Comparison of ENCODE assay signal across 8 cellular contexts in genomic region chr1:178532392-178532791, GRCh38. TPM values are rescaled to one million over a fixed set of nuclear protein-coding genes. Genes with fewer than 3 reads are reported as not detected.
DNase-seq lines count a peak whose midpoint lies in the region; ATAC-seq, FAIRE-seq and TF ChIP-seq lines count a peak whose summit lies in the region.

No MANE protein-coding gene starts in this region.

- DNase-seq in A549 (ENCODE audit: low read depth in 1 of 2, low spot score in 1 of 2) (peak; percentile 80 to 94), NCI-H345 treated with DMSO at 0.1 percent for 48 hours (lab: John Stamatoyannopoulos, UW; ENCODE audit: unreplicated experiment) (peak; percentile 68), chondrocyte (ENCODE audit: low spot score) (no peak), left lobe of liver (ENCODE audit: low spot score) (peak; percentile 86)
- peak; percentile 62 to 69 for DNase-seq in activated CD4-positive, alpha-beta T cell treated with anti-CD3 and anti-CD28 coated beads for 24 hours (ENCODE audit: low read depth in 2 of 2)
- DNase-seq in stimulated activated CD4-positive, alpha-beta T cell treated with anti-CD3 and anti-CD28 coated beads, Interleukin-2, amount 100 ng/mL, for 4 hours (ENCODE audit: low read depth), result peak; percentile 46

- H3K27ac ChIP-seq in A549, result peak overlapping the region; percentile 27 to 68; a peak in 4 of 6 replicates

- TF ChIP-seq POLR2A in A549 (IDR thresholded peaks at IDR 0.05; ENCODE audit: low read length), result no peak

- TF ChIP-seq EP300 in A549 (IDR thresholded peaks at IDR 0.05), result no peak

- H3K4me3 ChIP-seq in A549, result no peak overlapping the region

- TF ChIP-seq CTCF in A549 (IDR thresholded peaks at IDR 0.05), result peak; percentile 92
- TF ChIP-seq CTCF in chondrocyte (IDR thresholded peaks at IDR 0.05), result peak; percentile 94

- ATAC-seq in A549 (peak; percentile 71 to 90), GM18868 (IDR thresholded peaks at IDR 0.05; ENCODE audit: unreplicated experiment) (peak; percentile 89), HG03135 (IDR thresholded peaks at IDR 0.05; ENCODE audit: unreplicated experiment) (peak; percentile 70), left lobe of liver (peak; percentile 68)

- no peaks in the 10 kb centered on the region for H3K9me3 Mint-ChIP-seq in chondrocyte (ENCODE audit: low read depth)

- POLR2A ChIA-PET in A549 (lab: Yijun Ruan, JAX), result no interaction called here

- peaks cover 29% of the 10 kb centered on the region for H3K4me1 ChIP-seq in A549

- no peak overlapping the region for H3K27ac Mint-ChIP-seq in chondrocyte (ENCODE audit: unreplicated experiment)

- H3K4me2 ChIP-seq in A549, result peak overlapping the region; percentile 56

- peaks cover 32% of the 10 kb centered on the region for H3K4me1 Mint-ChIP-seq in chondrocyte (ENCODE audit: low read depth)

- H3K9me3 ChIP-seq in A549, result no peaks in the 10 kb centered on the region

- WGBS in A549 (ENCODE audit: missing lambda C conversion rate), result 15% methylated on average over 13 of the region's 13 CpGs

- no peaks in the 10 kb centered on the region for H3K27me3 Mint-ChIP-seq in chondrocyte (ENCODE audit: low read depth)

- peak; percentile 7 for FAIRE-seq in A549 (lab: Jason Lieb, UNC)

- CTCF ChIA-PET in A549 (lab: Yijun Ruan, JAX), result interaction anchor here (0.5 to 18.9 kb wide), 38 partner anchors 10 to 838 kb away, joined by 3 to 352 read pairs (median 4); partner anchors contain the start of genes SOAT1 and TOR3A

- no peaks in the 10 kb centered on the region for H3K36me3 Mint-ChIP-seq in chondrocyte (ENCODE audit: low read depth)

- peak; percentile 92 to 96 for TF ChIP-seq RAD21 in A549 (conservative IDR thresholded peaks at IDR 0.05 in 1 of 2, IDR thresholded peaks at IDR 0.05 in 1 of 2)

- no peak overlapping the region for H3K4me3 Mint-ChIP-seq in chondrocyte (ENCODE audit: unreplicated experiment)

TF ChIP-seq in A549, 52 proteins besides CTCF, POLR2A, EP300 and RAD21:
- TF ChIP-seq PHF8 (IDR thresholded peaks at IDR 0.05; ENCODE audit: borderline replicate concordance, low read depth) (no peak), RNF2 (IDR thresholded peaks at IDR 0.05; ENCODE audit: borderline replicate concordance, low read depth) (no peak), SMC3 (IDR thresholded peaks at IDR 0.05) (peak; percentile 87), MAX (IDR thresholded peaks at IDR 0.05) (peak; percentile 69)

RNA-seq across cellular contexts. Expression of gene TEX35, which starts 19.5 kb away (rescaled TPM):
- polyA plus RNA-seq in A549 (2011; rRNA removed), result not detected in 2 replicates
- 0.03 and 0.06 TPM in 2 replicates for polyA plus RNA-seq in A549 (2012; cell fraction: cytosol; rRNA removed)
- polyA plus RNA-seq in A549 (2012; cell fraction: nucleus; rRNA removed), result 0.05 TPM in 1 of 2 replicates, not detected in the other
- 0.05 TPM in 1 of 3 replicates, not detected in the others for polyA plus RNA-seq in A549 (2017; fragmentation: RNase III; extraction: RNeasy Plus Mini Kit Qiagen cat#74134 plus additional on column Dnase treatment)
- polyA minus RNA-seq in A549 (2011; rRNA and poly(A)+ RNA removed), result 0.19 TPM in 1 of 2 replicates, not detected in the other
- not detected in 3 replicates for total RNA-seq in chondrocyte
- not detected for total RNA-seq in left lobe of liver

RNA-seq across cellular contexts. Expression of gene CLEC20A, which starts 35.6 kb away (rescaled TPM):
- not detected in 2 replicates for polyA plus RNA-seq in A549 (2011; rRNA removed)
- not detected in 2 replicates for polyA plus RNA-seq in A549 (2012; cell fraction: cytosol; rRNA removed)
- not detected in 2 replicates for polyA plus RNA-seq in A549 (2012; cell fraction: nucleus; rRNA removed)
- not detected in 3 replicates for polyA plus RNA-seq in A549 (2017; fragmentation: RNase III; extraction: RNeasy Plus Mini Kit Qiagen cat#74134 plus additional on column Dnase treatment)
- polyA minus RNA-seq in A549 (2011; rRNA and poly(A)+ RNA removed), result not detected in 2 replicates
- total RNA-seq in chondrocyte, result not detected in 3 replicates
- total RNA-seq in left lobe of liver, result not detected
